Comparison of ENCODE assay signal across 23 cellular contexts in the genomic region with DNA sequence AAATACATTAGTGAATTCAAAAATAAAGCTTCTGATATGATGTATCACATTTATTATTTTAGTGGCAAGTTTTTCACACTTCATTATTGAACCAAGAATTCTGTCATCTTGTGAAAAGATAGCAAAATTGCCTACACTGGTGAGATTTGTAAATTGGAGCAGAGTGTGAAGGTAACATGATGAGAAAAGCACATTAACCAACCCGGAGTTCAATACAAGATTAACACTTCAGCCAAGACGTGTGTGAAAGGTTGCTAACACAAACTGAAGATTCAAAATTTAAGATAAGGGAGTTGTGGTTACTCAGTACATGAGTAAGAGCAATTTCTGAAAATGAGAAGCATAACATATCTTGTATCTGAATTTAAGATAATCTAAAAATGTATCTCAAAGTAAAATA.
DNase-seq lines count a peak whose midpoint lies in the region; ATAC-seq and TF ChIP-seq lines count a peak whose summit lies in the region.
"Had no signal": no experiment of that assay in that cellular context is flagged by ENCODE, and none has a peak within 500 bp of the region (broad histone marks: within the 10 kb centered on the region; RNA-seq: fewer than 3 reads in every experiment).

No MANE protein-coding gene starts in this region.

- H3K4me1 Mint-ChIP-seq in natural killer cell (peaks cover 17 to 27% of the 10 kb centered on the region in 2 donors), immature natural killer cell (peaks cover 9 to 30% of the 10 kb centered on the region in 2 donors)
- H3K4me1 Mint-ChIP-seq in natural killer cell treated with Interleukin-12 subunit alpha and Interleukin-12 subunit beta and Interleukin-15 and Interleukin-18, amount 100 ng/mL, for 72 hours (ENCODE audit: low read depth in 2 of 2) = peaks cover 4 to 13% of the 10 kb centered on the region in 2 donors
- no peaks in the 10 kb centered on the region for H3K4me1 Mint-ChIP-seq in CD8-positive, alpha-beta T cell (ENCODE audit: low read depth)
- H3K4me1 Mint-ChIP-seq: CD14-positive monocyte had no signal

- H3K36me3 ChIP-seq in CD8-positive, alpha-beta T cell (ENCODE audit: insufficient read depth, low read length) = no peaks in the 10 kb centered on the region
- H3K36me3 ChIP-seq: BE2C; BLaER1 treated with 17β-estradiol and CSF1 and Interleukin-3, amounts not matched to agents 10 nM and 100 nM; HAP-1 had no signal

- 43% methylated on average over 2 of the region's 2 CpGs for WGBS in right cardiac atrium

- CTCF ChIA-PET in CD8-positive, alpha-beta T cell (lab: Charles Lee) = no interaction called here

- intact Hi-C loops in natural killer cell (cut with micrococcal nuclease) (no loop called here), right cardiac atrium (cut with DNase I) (no loop called here)
- intact Hi-C loops in CD8-positive, alpha-beta T cell (cut with DNase I, micrococcal nuclease) = no loop called here

- H3K27me3 Mint-ChIP-seq in natural killer cell (ENCODE audit: low read depth in 2 of 2) = no peaks in the 10 kb centered on the region
- no peaks in the 10 kb centered on the region for H3K27me3 Mint-ChIP-seq in natural killer cell treated with Interleukin-12 subunit alpha and Interleukin-12 subunit beta and Interleukin-15 and Interleukin-18, amount 100 ng/mL, for 72 hours
- no peaks in the 10 kb centered on the region for H3K27me3 Mint-ChIP-seq in immature natural killer cell (ENCODE audit: low read depth in 3 of 3)
- H3K27me3 Mint-ChIP-seq in CD8-positive, alpha-beta T cell (ENCODE audit: low read depth) = no peaks in the 10 kb centered on the region
- H3K27me3 Mint-ChIP-seq: CD4-positive, alpha-beta T cell had no signal

- H3K27ac Mint-ChIP-seq in natural killer cell (peak overlapping the region; percentile 4 to 71), immature natural killer cell (peak overlapping the region in 1 of 6 donors; percentile 18)
- no peak overlapping the region for H3K27ac Mint-ChIP-seq in natural killer cell treated with Interleukin-12 subunit alpha and Interleukin-12 subunit beta and Interleukin-15 and Interleukin-18, amount 100 ng/mL, for 72 hours
- H3K27ac Mint-ChIP-seq in CD8-positive, alpha-beta T cell = no peak overlapping the region
- H3K27ac Mint-ChIP-seq: CD14-positive monocyte; CD4-positive, alpha-beta T cell; HFFc6 had no signal

- DNase-seq in natural killer cell (no peak), OCI-M1 (lab: John Stamatoyannopoulos, UW) (peak; percentile 42), immature natural killer cell (peak in 2 of 3 donors; percentile 8 to 9), right cardiac atrium (no peak), NCI-H526 treated with DMSO at 0.1 percent for 48 hours (lab: John Stamatoyannopoulos, UW) (no peak)
- no peak for DNase-seq in natural killer cell treated with Interleukin-12 subunit alpha and Interleukin-12 subunit beta and Interleukin-15 and Interleukin-18, amount 100 ng/mL, for 72 hours (ENCODE audit: low spot score)
- no peak for DNase-seq in CD8-positive, alpha-beta T cell
- DNase-seq: 8988T; ACHN; AML-193; BE2C; Calu3; CD4-positive, alpha-beta T cell; COR-L47; DMS53; DMS79 treated with DMSO at 0.1 percent for 48 hours; GOT3; HFFc6 had no signal

- no peaks in the 10 kb centered on the region for H3K27me3 ChIP-seq in right cardiac atrium (ENCODE audit: control insufficient read depth, insufficient read depth)
- no peaks in the 10 kb centered on the region for H3K27me3 ChIP-seq in CD8-positive, alpha-beta T cell (ENCODE audit: insufficient read depth, low read length)
- H3K27me3 ChIP-seq: BE2C; BLaER1 treated with 17β-estradiol and CSF1 and Interleukin-3, amounts not matched to agents 10 nM and 100 nM had no signal

- POLR2A ChIA-PET in CD8-positive, alpha-beta T cell (lab: Charles Lee) = no interaction called here

- ATAC-seq in natural killer cell (peak; percentile 49 to 88 (median 71)), right cardiac atrium (no peak)
- no peak for ATAC-seq in natural killer cell treated with Interleukin-12 subunit alpha and Interleukin-12 subunit beta and Interleukin-15 and Interleukin-18, amount 100 ng/mL, for 72 hours
- no peak for ATAC-seq in CD8-positive, alpha-beta T cell
- ATAC-seq: A549, GM12878 had no signal

- no peaks in the 10 kb centered on the region for H3K9me3 ChIP-seq in right cardiac atrium (ENCODE audit: control insufficient read depth, low read length)
- H3K9me3 ChIP-seq in CD8-positive, alpha-beta T cell (ENCODE audit: low read length) = no peaks in the 10 kb centered on the region
- H3K9me3 ChIP-seq: A549; BE2C; BLaER1 treated with 17β-estradiol and CSF1 and Interleukin-3, amounts not matched to agents 10 nM and 100 nM; HAP-1 had no signal

- H3K36me3 Mint-ChIP-seq in natural killer cell = no peaks in the 10 kb centered on the region
- no peaks in the 10 kb centered on the region for H3K36me3 Mint-ChIP-seq in natural killer cell treated with Interleukin-12 subunit alpha and Interleukin-12 subunit beta and Interleukin-15 and Interleukin-18, amount 100 ng/mL, for 72 hours
- peaks cover 0 to 3% (median 0%) of the 10 kb centered on the region in 3 donors for H3K36me3 Mint-ChIP-seq in immature natural killer cell
- no peaks in the 10 kb centered on the region for H3K36me3 Mint-ChIP-seq in CD8-positive, alpha-beta T cell
- H3K36me3 Mint-ChIP-seq: CD14-positive monocyte had no signal

- TF ChIP-seq CTCF in natural killer cell (IDR thresholded peaks at IDR 0.05) = no peak
- no peak for TF ChIP-seq CTCF in CD8-positive, alpha-beta T cell (IDR thresholded peaks at IDR 0.05)

- no peaks in the 10 kb centered on the region for H3K4me1 ChIP-seq in right cardiac atrium (ENCODE audit: control insufficient read depth, insufficient read depth, low read length)
- H3K4me1 ChIP-seq in CD8-positive, alpha-beta T cell (ENCODE audit: insufficient read depth, low read length) = no peaks in the 10 kb centered on the region
- H3K4me1 ChIP-seq: A549; BE2C; BLaER1 treated with 17β-estradiol and CSF1 and Interleukin-3, amounts not matched to agents 10 nM and 100 nM; HAP-1 had no signal

- H3K4me3 Mint-ChIP-seq in natural killer cell = peak overlapping the region; percentile 54
- H3K4me3 Mint-ChIP-seq in natural killer cell treated with Interleukin-12 subunit alpha and Interleukin-12 subunit beta and Interleukin-15 and Interleukin-18, amount 100 ng/mL, for 72 hours = no peak overlapping the region
- peak overlapping the region in 2 of 5 donors; percentile 16 to 39 for H3K4me3 Mint-ChIP-seq in immature natural killer cell
- H3K4me3 Mint-ChIP-seq in CD8-positive, alpha-beta T cell = no peak overlapping the region
- H3K4me3 Mint-ChIP-seq: CD14-positive monocyte; CD4-positive, alpha-beta T cell; HFFc6 had no signal

- no peak overlapping the region for H3K4me3 ChIP-seq in right cardiac atrium (ENCODE audit: low read length)
- H3K4me3 ChIP-seq in CD8-positive, alpha-beta T cell (ENCODE audit: low read depth, low read length) = no peak overlapping the region
- H3K4me3 ChIP-seq: A549; BLaER1 treated with 17β-estradiol and CSF1 and Interleukin-3, amounts not matched to agents 10 nM and 100 nM; GM12878; HAP-1 had no signal

- H3K27ac ChIP-seq in right cardiac atrium (ENCODE audit: low read length) = no peak overlapping the region
- no peak overlapping the region for H3K27ac ChIP-seq in CD8-positive, alpha-beta T cell (ENCODE audit: low read depth, low read length)
- H3K27ac ChIP-seq: A549; BLaER1 treated with 17β-estradiol and CSF1 and Interleukin-3, amounts not matched to agents 10 nM and 100 nM had no signal

- peaks cover 5 to 6% of the 10 kb centered on the region in 2 donors for H3K9me3 Mint-ChIP-seq in natural killer cell
- H3K9me3 Mint-ChIP-seq in natural killer cell treated with Interleukin-12 subunit alpha and Interleukin-12 subunit beta and Interleukin-15 and Interleukin-18, amount 100 ng/mL, for 72 hours = peaks cover 9% of the 10 kb centered on the region
- peaks cover 0 to 23% (median 10%) of the 10 kb centered on the region in 6 donors for H3K9me3 Mint-ChIP-seq in immature natural killer cell
- H3K9me3 Mint-ChIP-seq in CD8-positive, alpha-beta T cell = peaks cover 5% of the 10 kb centered on the region
- H3K9me3 Mint-ChIP-seq: CD4-positive, alpha-beta T cell had no signal

Comparison
In these comparisons a context has a peak if more than half of its experiments do, and no peak if none do; other contexts are left out.
1. ATAC-seq: peak in natural killer cell (3 of 3); none in natural killer cell treated with Interleukin-12 subunit alpha and Interleukin-12 subunit beta and Interleukin-15 and Interleukin-18, amount 100 ng/mL, for 72 hours (0 of 2), right cardiac atrium (0 of 2) and CD8-positive, alpha-beta T cell (single experiment).
2. H3K27ac Mint-ChIP-seq: peak in natural killer cell (2 of 2); none in natural killer cell treated with Interleukin-12 subunit alpha and Interleukin-12 subunit beta and Interleukin-15 and Interleukin-18, amount 100 ng/mL, for 72 hours (0 of 2) and CD8-positive, alpha-beta T cell (single experiment).
3. DNase-seq: peak in OCI-M1 (single experiment) and immature natural killer cell (2 of 3); none in natural killer cell (single experiment), natural killer cell treated with Interleukin-12 subunit alpha and Interleukin-12 subunit beta and Interleukin-15 and Interleukin-18, amount 100 ng/mL, for 72 hours (single experiment), right cardiac atrium (0 of 3), NCI-H526 treated with DMSO at 0.1 percent for 48 hours (single experiment) and CD8-positive, alpha-beta T cell (0 of 7).